ENCODE assay signal across 14 cellular contexts in genomic region chr2:30157616-30158015, GRCh38. TPM values are rescaled to one million over a fixed set of nuclear protein-coding genes. Genes with fewer than 3 reads are reported as not detected.
DNase-seq lines count a peak whose midpoint lies in the region; ATAC-seq lines count a peak whose summit lies in the region.
"Had no signal": no experiment of that assay in that cellular context is flagged by ENCODE, and none has a peak within 500 bp of the region (broad histone marks: within the 10 kb centered on the region; RNA-seq: fewer than 3 reads in every experiment).

No MANE protein-coding gene starts in this region.

- H3K4me1 Mint-ChIP-seq in stimulated activated naive CD8-positive, alpha-beta T cell treated with anti-CD3 and anti-CD28 coated beads, Interleukin-15, amount 100 ng/mL, for 72 hours, result peaks cover 45% of the 10 kb centered on the region
- H3K4me1 Mint-ChIP-seq in memory B cell, result peaks cover 34% of the 10 kb centered on the region
- H3K4me1 Mint-ChIP-seq in activated CD8-positive, alpha-beta memory T cell treated with anti-CD3 and anti-CD28 coated beads, Interleukin-2, amount 10 ng/mL, durations not matched to agents 7 days and 5 days, result peaks cover 17% of the 10 kb centered on the region

- peaks cover 38% of the 10 kb centered on the region for H3K36me3 Mint-ChIP-seq in memory B cell
- H3K36me3 Mint-ChIP-seq in activated CD8-positive, alpha-beta memory T cell treated with anti-CD3 and anti-CD28 coated beads, Interleukin-2, amount 10 ng/mL, durations not matched to agents 7 days and 5 days, result peaks cover 22% of the 10 kb centered on the region

- no peaks in the 10 kb centered on the region for H3K9me3 Mint-ChIP-seq in stimulated activated naive CD8-positive, alpha-beta T cell treated with anti-CD3 and anti-CD28 coated beads, Interleukin-15, amount 100 ng/mL, for 72 hours
- no peaks in the 10 kb centered on the region for H3K9me3 Mint-ChIP-seq in memory B cell
- H3K9me3 Mint-ChIP-seq in activated CD8-positive, alpha-beta memory T cell treated with anti-CD3 and anti-CD28 coated beads, Interleukin-2, amount 10 ng/mL, durations not matched to agents 7 days and 5 days (ENCODE audit: low read depth), result no peaks in the 10 kb centered on the region

- CTCF ChIA-PET in activated CD8-positive, alpha-beta memory T cell treated with anti-CD3 and anti-CD28 coated beads, Interleukin-2, amount 10 ng/mL, durations not matched to agents 7 days and 5 days (lab: Charles Lee), result interaction anchor here (1.3 to 2.7 kb wide), 2 partner anchors 7 to 10 kb away, joined by 8 to 11 read pairs; no protein-coding TSS in a partner anchor

- no peak overlapping the region for H3K4me3 Mint-ChIP-seq in stimulated activated naive CD8-positive, alpha-beta T cell treated with anti-CD3 and anti-CD28 coated beads, Interleukin-15, amount 100 ng/mL, for 72 hours
- no peak overlapping the region for H3K4me3 Mint-ChIP-seq in memory B cell
- no peak overlapping the region for H3K4me3 Mint-ChIP-seq in activated CD8-positive, alpha-beta memory T cell treated with anti-CD3 and anti-CD28 coated beads, Interleukin-2, amount 10 ng/mL, durations not matched to agents 7 days and 5 days

- H3K27ac Mint-ChIP-seq in stimulated activated naive CD8-positive, alpha-beta T cell treated with anti-CD3 and anti-CD28 coated beads, Interleukin-15, amount 100 ng/mL, for 72 hours, result peak overlapping the region in 1 of 2 donors; percentile 2
- peak overlapping the region; percentile 99 for H3K27ac Mint-ChIP-seq in memory B cell
- no peak overlapping the region for H3K27ac Mint-ChIP-seq in activated CD8-positive, alpha-beta memory T cell treated with anti-CD3 and anti-CD28 coated beads, Interleukin-2, amount 10 ng/mL, durations not matched to agents 7 days and 5 days

- peak; percentile 71 to 74 for ATAC-seq in activated CD4-positive, CD25-positive, alpha-beta regulatory T cell treated with anti-CD3 and anti-CD28 coated beads, Interleukin-2, amount 50 U/mL, for 24 hours
- peak; percentile 84 for ATAC-seq in stimulated activated naive CD8-positive, alpha-beta T cell treated with anti-CD3 and anti-CD28 coated beads, Interleukin-15, Interleukin-2, amounts not matched to agents 100 U/mL and 50 U/mL, for 24 hours
- no peak for ATAC-seq in stimulated activated naive CD8-positive, alpha-beta T cell treated with anti-CD3 and anti-CD28 coated beads, Interleukin-15, amount 100 ng/mL, for 72 hours
- no peak for ATAC-seq in memory B cell (ENCODE audit: low read depth)
- no peak for ATAC-seq in activated CD8-positive, alpha-beta memory T cell treated with anti-CD3 and anti-CD28 coated beads, Interleukin-2, amount 10 ng/mL, durations not matched to agents 7 days and 5 days
- no peak for ATAC-seq in HG03095 (IDR thresholded peaks at IDR 0.05; ENCODE audit: unreplicated experiment)
- ATAC-seq: K562 had no signal

- no peaks in the 10 kb centered on the region for H3K27me3 Mint-ChIP-seq in stimulated activated naive CD8-positive, alpha-beta T cell treated with anti-CD3 and anti-CD28 coated beads, Interleukin-15, amount 100 ng/mL, for 72 hours
- H3K27me3 Mint-ChIP-seq in memory B cell, result no peaks in the 10 kb centered on the region
- no peaks in the 10 kb centered on the region for H3K27me3 Mint-ChIP-seq in activated CD8-positive, alpha-beta memory T cell treated with anti-CD3 and anti-CD28 coated beads, Interleukin-2, amount 10 ng/mL, durations not matched to agents 7 days and 5 days

- no peak for DNase-seq in activated CD4-positive, CD25-positive, alpha-beta regulatory T cell treated with anti-CD3 and anti-CD28 coated beads, Interleukin-2, amount 50 U/mL, for 72 hours
- no peak for DNase-seq in stimulated activated naive CD8-positive, alpha-beta T cell treated with anti-CD3 and anti-CD28 coated beads, Interleukin-15, Interleukin-2, amounts not matched to agents 100 U/mL and 50 U/mL, for 24 hours
- DNase-seq in stimulated activated naive CD8-positive, alpha-beta T cell treated with anti-CD3 and anti-CD28 coated beads, Interleukin-15, amount 100 ng/mL, for 72 hours, result no peak
- no peak for DNase-seq in memory B cell (ENCODE audit: low spot score in 2 of 2)
- DNase-seq in NCI-H748 treated with DMSO at 0.1 percent for 48 hours (lab: John Stamatoyannopoulos, UW), result no peak
- no peak for DNase-seq in activated CD8-positive, alpha-beta memory T cell treated with anti-CD3 and anti-CD28 coated beads, Interleukin-2, amount 10 ng/mL, durations not matched to agents 7 days and 5 days
- DNase-seq: BE2C, DMS79 treated with DMSO at 0.1 percent for 48 hours, NCI-H187 treated with DMSO at 0.1 percent for 48 hours, NCI-H345, NCI-H526 had no signal

RNA-seq across cellular contexts. Expression of gene YPEL5, which starts 10.8 kb away (rescaled TPM):
- total RNA-seq in activated CD8-positive, alpha-beta memory T cell treated with anti-CD3 and anti-CD28 coated beads, Interleukin-2, amount 10 ng/mL, durations not matched to agents 7 days and 5 days, result 10 to 100 TPM; 24.2 to 26.5 TPM

Comparison
In these comparisons a context has a peak if more than half of its experiments do, and no peak if none do; other contexts are left out.
1. ATAC-seq: peak in activated CD4-positive, CD25-positive, alpha-beta regulatory T cell treated with anti-CD3 and anti-CD28 coated beads, Interleukin-2, amount 50 U/mL, for 24 hours (2 of 2) and stimulated activated naive CD8-positive, alpha-beta T cell treated with anti-CD3 and anti-CD28 coated beads, Interleukin-15, Interleukin-2, amounts not matched to agents 100 U/mL and 50 U/mL, for 24 hours (single experiment); none in stimulated activated naive CD8-positive, alpha-beta T cell treated with anti-CD3 and anti-CD28 coated beads, Interleukin-15, amount 100 ng/mL, for 72 hours (single experiment), memory B cell (single experiment), activated CD8-positive, alpha-beta memory T cell treated with anti-CD3 and anti-CD28 coated beads, Interleukin-2, amount 10 ng/mL, durations not matched to agents 7 days and 5 days (single experiment) and HG03095 (single experiment).